In genomic region chr2:179541586-179541985, GRCh38 we compare ENCODE assay signal across 1 cellular context.
TF ChIP-seq lines count a peak whose summit lies in the region.

No MANE protein-coding gene starts in this region.

TF ChIP-seq in H1, 55 proteins besides CTCF, POLR2A, EP300 and RAD21 (continued from another document):
- no peak for TF ChIP-seq PHF8 (conservative IDR thresholded peaks at IDR 0.05; ENCODE audit: low read depth, low read length)
- TF ChIP-seq BRCA1 (IDR thresholded peaks at IDR 0.05; ENCODE audit: low read depth, low read length) = no peak
- no peak for TF ChIP-seq MAX (IDR thresholded peaks at IDR 0.05)
- no peak for TF ChIP-seq RFX5 (IDR thresholded peaks at IDR 0.05; ENCODE audit: borderline replicate concordance, low read depth, low read length)
